8 cellular contexts compared by ENCODE assay signal in genomic region chr9:135971892-135972291, GRCh38. TPM values are rescaled to one million over a fixed set of nuclear protein-coding genes. Genes with fewer than 3 reads are reported as not detected.
A peak's percentile ranks its signal among the peaks of the same experiment; 100 is the strongest.
DNase-seq lines count a peak whose midpoint lies in the region; ATAC-seq and TF ChIP-seq lines count a peak whose summit lies in the region.

No MANE protein-coding gene starts in this region.

- no peak overlapping the region for H3K4me3 Mint-ChIP-seq in Calu3 (ENCODE audit: low read depth, unreplicated experiment)
- no peak overlapping the region for H3K4me3 Mint-ChIP-seq in activated naive CD4-positive, alpha-beta T cell treated with anti-CD3 and anti-CD28 coated beads for 36 hours
- H3K4me3 Mint-ChIP-seq in memory B cell, result no peak overlapping the region

- peaks cover 4% of the 10 kb centered on the region for H3K36me3 Mint-ChIP-seq in Calu3 (ENCODE audit: insufficient read depth, unreplicated experiment)
- H3K36me3 Mint-ChIP-seq in activated naive CD4-positive, alpha-beta T cell treated with anti-CD3 and anti-CD28 coated beads for 36 hours (ENCODE audit: low read depth), result no peaks in the 10 kb centered on the region
- no peaks in the 10 kb centered on the region for H3K36me3 Mint-ChIP-seq in memory B cell

- intact Hi-C loops in Calu3 (cut with micrococcal nuclease; ENCODE audit: unreplicated experiment), result no loop called here
- intact Hi-C loops in activated naive CD4-positive, alpha-beta T cell treated with anti-CD3 and anti-CD28 coated beads for 36 hours (cut with micrococcal nuclease), result no loop called here

- ATAC-seq in memory B cell (ENCODE audit: low read depth) (peak; percentile 29), HG03095 (IDR thresholded peaks at IDR 0.05; ENCODE audit: unreplicated experiment) (no peak), GM21390 (IDR thresholded peaks at IDR 0.05; ENCODE audit: unreplicated experiment) (no peak)

- H3K27ac Mint-ChIP-seq in Calu3 (ENCODE audit: unreplicated experiment) (no peak overlapping the region), memory B cell (no peak overlapping the region)
- no peak overlapping the region for H3K27ac Mint-ChIP-seq in activated naive CD4-positive, alpha-beta T cell treated with anti-CD3 and anti-CD28 coated beads for 36 hours

- no TSS peak for BruUV-seq in Calu3 (replicated peaks; lab: Mats Ljungman, UMichigan)

- DNase-seq in Calu3, result peak; percentile 87
- DNase-seq in NCI-H69 (lab: John Stamatoyannopoulos, UW), result peak; percentile 52
- peak; percentile 58 for DNase-seq in activated naive CD4-positive, alpha-beta T cell treated with anti-CD3 and anti-CD28 coated beads for 36 hours
- no peak for DNase-seq in memory B cell (ENCODE audit: low spot score in 2 of 2)
- no peak for DNase-seq in OCI-M1 (lab: John Stamatoyannopoulos, UW)
- DNase-seq in NCI-H524 (lab: John Stamatoyannopoulos, UW), result no peak

- TF ChIP-seq CTCF in Calu3 (IDR thresholded peaks at IDR 0.05; ENCODE audit: unreplicated experiment), result no peak

- H3K4me1 Mint-ChIP-seq in Calu3 (ENCODE audit: low read depth, unreplicated experiment) (no peaks in the 10 kb centered on the region), memory B cell (peaks cover 6% of the 10 kb centered on the region)
- H3K4me1 Mint-ChIP-seq in activated naive CD4-positive, alpha-beta T cell treated with anti-CD3 and anti-CD28 coated beads for 36 hours (ENCODE audit: low read depth), result peaks cover 9% of the 10 kb centered on the region

- CTCF ChIA-PET in Calu3 (lab: Charles Lee), result no interaction called here
- CTCF ChIA-PET in activated naive CD4-positive, alpha-beta T cell treated with anti-CD3 and anti-CD28 coated beads for 36 hours (lab: Charles Lee), result interaction anchor here (6.8 kb wide), 1 partner anchor 150 kb away, joined by 69 read pairs; no protein-coding TSS in a partner anchor

- H3K27me3 Mint-ChIP-seq in Calu3 (ENCODE audit: unreplicated experiment) (peaks cover 64% of the 10 kb centered on the region), memory B cell (peaks cover 17% of the 10 kb centered on the region)
- no peaks in the 10 kb centered on the region for H3K27me3 Mint-ChIP-seq in activated naive CD4-positive, alpha-beta T cell treated with anti-CD3 and anti-CD28 coated beads for 36 hours (ENCODE audit: low read depth)

- H3K9me3 Mint-ChIP-seq in Calu3 (ENCODE audit: low read depth, unreplicated experiment) (no peaks in the 10 kb centered on the region), memory B cell (no peaks in the 10 kb centered on the region)
- no peaks in the 10 kb centered on the region for H3K9me3 Mint-ChIP-seq in activated naive CD4-positive, alpha-beta T cell treated with anti-CD3 and anti-CD28 coated beads for 36 hours

RNA-seq across cellular contexts. Expression of gene UBAC1, which starts 10.7 kb away (rescaled TPM):
- total RNA-seq in Calu3 (2022), result 19.5 and 19.7 TPM in 2 replicates
- total RNA-seq in activated naive CD4-positive, alpha-beta T cell treated with anti-CD3 and anti-CD28 coated beads for 36 hours, result 10 to 100 TPM; 37.2 to 40.0 TPM

Comparison
In these comparisons a context has a peak if more than half of its experiments do, and no peak if none do; other contexts are left out.
1. DNase-seq: peak in Calu3 (single experiment), NCI-H69 (single experiment) and activated naive CD4-positive, alpha-beta T cell treated with anti-CD3 and anti-CD28 coated beads for 36 hours (single experiment); none in memory B cell (0 of 2), OCI-M1 (single experiment) and NCI-H524 (0 of 2).